In the genomic region with DNA sequence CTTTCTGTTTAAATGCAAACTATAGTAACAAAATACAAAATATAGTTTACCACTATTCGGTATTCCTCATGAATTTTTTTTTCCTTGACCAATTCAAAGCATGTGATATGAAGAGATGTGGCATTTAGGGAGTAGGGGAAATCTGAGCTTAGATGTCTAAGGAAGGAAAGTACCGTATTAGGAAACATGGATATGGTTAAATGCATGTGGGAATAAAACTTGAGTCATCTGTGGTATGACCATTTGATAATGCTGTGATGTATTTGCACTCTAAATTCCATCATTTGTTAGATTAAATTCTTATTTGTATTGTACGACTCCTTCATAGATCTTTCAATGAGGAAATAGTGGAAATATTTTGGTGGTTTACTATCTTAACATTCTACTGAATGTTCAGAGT, we compare ENCODE assay signal across 17 cellular contexts. TPM values are rescaled to one million over a fixed set of nuclear protein-coding genes. Genes with fewer than 3 reads are reported as not detected.
DNase-seq lines count a peak whose midpoint lies in the region; TF ChIP-seq lines count a peak whose summit lies in the region.
"Had no signal": no experiment of that assay in that cellular context is flagged by ENCODE, and none has a peak within 500 bp of the region (broad histone marks: within the 10 kb centered on the region; RNA-seq: fewer than 3 reads in every experiment).

No MANE protein-coding gene starts in this region.

- peaks cover 3% of the 10 kb centered on the region for H3K36me3 ChIP-seq in smooth muscle cell (ENCODE audit: low read depth)
- H3K36me3 ChIP-seq: BLaER1 treated with 17β-estradiol and CSF1 and Interleukin-3, amounts not matched to agents 10 nM and 100 nM; cardiac muscle cell; thyroid gland had no signal

- peak; percentile 20 for DNase-seq in EL
- peak; percentile 97 for DNase-seq in amniotic epithelial cell (ENCODE audit: low read depth)
- peak; percentile 93 for DNase-seq in fibroblast of pulmonary artery (ENCODE audit: low read depth)
- no peak for DNase-seq in smooth muscle cell (lab: John Stamatoyannopoulos, UW; ENCODE audit: unreplicated experiment)
- no peak for DNase-seq in activated CD4-positive, alpha-beta T cell treated with anti-CD3 and anti-CD28 coated beads for 1 hour
- no peak for DNase-seq in G401 (ENCODE audit: low spot score)
- DNase-seq in activated naive CD4-positive, alpha-beta T cell (lab: John Stamatoyannopoulos, UW), result no peak
- DNase-seq: activated CD4-positive, alpha-beta T cell treated with anti-CD3 and anti-CD28 coated beads for 48 hours; activated naive CD8-positive, alpha-beta T cell treated with anti-CD3 and anti-CD28 coated beads, Interleukin-2, amount 10 ng/mL, durations not matched to agents 7 days and 5 days; naive thymus-derived CD8-positive, alpha-beta T cell; NCI-H1436 treated with DMSO at 0.1 percent for 48 hours; NCI-H526 treated with DMSO at 0.1 percent for 48 hours; stimulated activated CD4-positive, alpha-beta T cell treated with anti-CD3 and anti-CD28 coated beads, Interleukin-1b, Interleukin-23, amount 100 ng/mL, for 48 hours; stimulated activated naive CD4-positive, alpha-beta T cell; thyroid gland had no signal

- peak overlapping the region; percentile 78 for H3K27ac ChIP-seq in smooth muscle cell (ENCODE audit: low read depth)
- H3K27ac ChIP-seq: BLaER1 treated with 17β-estradiol and CSF1 and Interleukin-3, amounts not matched to agents 10 nM and 100 nM; cardiac muscle cell; thyroid gland had no signal

- H3F3A ChIP-seq in smooth muscle cell (ENCODE audit: low read depth), result peaks cover 10% of the 10 kb centered on the region

- H4K20me1 ChIP-seq in smooth muscle cell (ENCODE audit: low read depth), result peaks cover 65% of the 10 kb centered on the region
- H4K20me1 ChIP-seq: BLaER1 treated with 17β-estradiol and CSF1 and Interleukin-3, amounts not matched to agents 10 nM and 100 nM had no signal

- TF ChIP-seq CTCF in fibroblast of pulmonary artery (IDR thresholded peaks at IDR 0.05; ENCODE audit: low read length, missing control alignments) (no peak), smooth muscle cell (IDR thresholded peaks at IDR 0.05; ENCODE audit: borderline replicate concordance, insufficient read depth, poor library complexity, severe bottlenecking) (no peak)

- WGBS in smooth muscle cell (ENCODE audit: low lambda C conversion rate), result 67% methylated on average over 3 of the region's 3 CpGs

- H3K9ac ChIP-seq in smooth muscle cell (ENCODE audit: low read depth), result peak overlapping the region; percentile 1
- H3K9ac ChIP-seq: BLaER1 treated with 17β-estradiol and CSF1 and Interleukin-3, amounts not matched to agents 10 nM and 100 nM had no signal

- in situ Hi-C loops in G401 (cut with HindIII; ENCODE audit: low sequenced_read_pairs), result no loop called here

- no peak overlapping the region for H2AFZ ChIP-seq in smooth muscle cell (ENCODE audit: low read depth)

- peaks cover 95% of the 10 kb centered on the region for H3K79me2 ChIP-seq in smooth muscle cell (ENCODE audit: low read depth)

- no peaks in the 10 kb centered on the region for H3K9me3 ChIP-seq in smooth muscle cell (replicated peaks; ENCODE audit: low read depth)
- H3K9me3 ChIP-seq: BLaER1 treated with 17β-estradiol and CSF1 and Interleukin-3, amounts not matched to agents 10 nM and 100 nM; thyroid gland had no signal

- H3K4me3 ChIP-seq in fibroblast of pulmonary artery (replicated peaks; ENCODE audit: low read depth, low read length) (no peak overlapping the region), smooth muscle cell (no peak overlapping the region)
- H3K4me3 ChIP-seq: BLaER1 treated with 17β-estradiol and CSF1 and Interleukin-3, amounts not matched to agents 10 nM and 100 nM; cardiac muscle cell; thyroid gland had no signal

- peak overlapping the region; percentile 42 for H3K4me2 ChIP-seq in smooth muscle cell
- H3K4me2 ChIP-seq: BLaER1 treated with 17β-estradiol and CSF1 and Interleukin-3, amounts not matched to agents 10 nM and 100 nM had no signal

- no peaks in the 10 kb centered on the region for H3K27me3 ChIP-seq in smooth muscle cell (ENCODE audit: low read depth)
- H3K27me3 ChIP-seq: BLaER1 treated with 17β-estradiol and CSF1 and Interleukin-3, amounts not matched to agents 10 nM and 100 nM; cardiac muscle cell; thyroid gland had no signal

- H3K4me1 ChIP-seq in smooth muscle cell (ENCODE audit: low read depth), result peaks cover 18% of the 10 kb centered on the region
- H3K4me1 ChIP-seq: BLaER1 treated with 17β-estradiol and CSF1 and Interleukin-3, amounts not matched to agents 10 nM and 100 nM had no signal

RNA-seq across cellular contexts. Expression of gene AHR, which starts 19.7 kb away (rescaled TPM):
- 165 and 174 TPM in 2 replicates for total RNA-seq in smooth muscle cell
- polyA plus RNA-seq in smooth muscle cell, result 25.7 and 27.6 TPM in 2 replicates
- not detected in 2 replicates for total RNA-seq in G401 (2014; rRNA removed; shearing (Covaris generic))

Comparison
In these comparisons a context has a peak if more than half of its experiments do, and no peak if none do; other contexts are left out.
1. DNase-seq: peak in EL (single experiment), amniotic epithelial cell (single experiment) and fibroblast of pulmonary artery (single experiment); none in smooth muscle cell (single experiment), activated CD4-positive, alpha-beta T cell treated with anti-CD3 and anti-CD28 coated beads for 1 hour (single experiment), G401 (single experiment) and activated naive CD4-positive, alpha-beta T cell (0 of 4).
2. RNA of gene AHR, which starts 19.7 kb away (total RNA-seq): 165 to 174 TPM in smooth muscle cell; not detected in G401; every median in the first group is over 100 times any median in the second.